ENCODE assay signal across 18 cellular contexts in genomic region chr2:217387776-217388381, GRCh38.
DNase-seq lines count a peak whose midpoint lies in the region; ATAC-seq and TF ChIP-seq lines count a peak whose summit lies in the region.
"Had no signal": no experiment of that assay in that cellular context is flagged by ENCODE, and none has a peak within 500 bp of the region (broad histone marks: within the 10 kb centered on the region; RNA-seq: fewer than 3 reads in every experiment).

No MANE protein-coding gene starts in this region.

- no CpG with 5 or more reads among the region's 4 CpGs for WGBS in IMR-90 (ENCODE audit: extremely low coverage in 2 of 2, insufficient read length in 1 of 2), 2 experiments
- 58 to 72% methylated on average over 4 of the region's 4 CpGs for WGBS in heart right ventricle, 2 donors
- WGBS in psoas muscle, 3 donors = 34 to 55% (median 41%) methylated on average over 4 of the region's 4 CpGs
- 45 to 50% methylated on average over 4 of the region's 4 CpGs for WGBS in upper lobe of left lung, 2 donors

- intact Hi-C loops in IMR-90 (cut with micrococcal nuclease) = no loop called here
- intact Hi-C loops in heart right ventricle (cut with DNase I) = no loop called here
- intact Hi-C loops in psoas muscle (cut with DNase I) = no loop called here

- peak overlapping the region; percentile 46; the same call in 1 of the 2 replicates for H3K56ac ChIP-seq in IMR-90 (ENCODE audit: extremely low read depth, insufficient read depth, low read length)

- no peak for TF ChIP-seq CTCF in IMR-90 (conservative IDR thresholded peaks at IDR 0.05; ENCODE audit: low read depth, low read length)
- no peak for TF ChIP-seq CTCF in heart right ventricle (IDR thresholded peaks at IDR 0.05)
- TF ChIP-seq CTCF in psoas muscle (IDR thresholded peaks at IDR 0.05) = no peak
- no peak for TF ChIP-seq CTCF in upper lobe of left lung (IDR thresholded peaks at IDR 0.05)

- H3K18ac ChIP-seq in IMR-90 (ENCODE audit: low read depth, low read length) = peak overlapping the region; percentile 88

- DNase-seq in IMR-90 (no peak), NCI-H748 treated with DMSO at 0.1 percent for 48 hours (lab: John Stamatoyannopoulos, UW) (peak; percentile 13), heart right ventricle (peak; percentile 17 to 48), psoas muscle (no peak), upper lobe of left lung (no peak)
- DNase-seq: activated CD4-positive, alpha-beta T cell treated with anti-CD3 and anti-CD28 coated beads, Interleukin-2, amount 10 ng/mL, durations not matched to agents 7 days and 5 days; CD8-positive, alpha-beta T cell; effector CD8-positive, alpha-beta T cell; left lung; naive B cell; NCI-H1105; NCI-H2227 treated with DMSO at 0.1 percent for 48 hours; stimulated activated CD4-positive, alpha-beta T cell treated with anti-CD3 and anti-CD28 coated beads, Interleukin-4, amount 100 ng/mL, for 1 hour had no signal

- H3K4me3 ChIP-seq in IMR-90 (ENCODE audit: insufficient read depth, low read depth, low read length) (no peak overlapping the region), heart right ventricle (no peak overlapping the region), psoas muscle (no peak overlapping the region), upper lobe of left lung (no peak overlapping the region)
- H3K4me3 ChIP-seq: cardiac muscle cell, HAP-1, left lung had no signal

- peak overlapping the region; percentile 59 for H3K27ac ChIP-seq in IMR-90 (ENCODE audit: insufficient read depth, low read length)
- peak overlapping the region in 8 of 10 donors; percentile 7 to 83 (median 49) for H3K27ac ChIP-seq in heart right ventricle
- H3K27ac ChIP-seq in psoas muscle = peak overlapping the region; percentile 51
- H3K27ac ChIP-seq in upper lobe of left lung = no peak overlapping the region
- H3K27ac ChIP-seq: cardiac muscle cell, left lung had no signal

- peak overlapping the region; percentile 94 for H2BK20ac ChIP-seq in IMR-90 (ENCODE audit: low read depth, low read length)

- TF ChIP-seq POLR2A in IMR-90 (IDR thresholded peaks at IDR 0.05; ENCODE audit: low read depth, low read length) = no peak
- no peak for TF ChIP-seq POLR2A in upper lobe of left lung (IDR thresholded peaks at IDR 0.05)

- peak overlapping the region; percentile 18 for H2AK9ac ChIP-seq in IMR-90 (replicated peaks; ENCODE audit: low read depth, low read length, poor library complexity)

- H3K4me2 ChIP-seq in IMR-90 (ENCODE audit: low read depth, low read length) = no peak overlapping the region

- in situ Hi-C loops in IMR-90 (cut with MboI; ENCODE audit: low sequenced_read_pairs) = no loop called here

- H3K14ac ChIP-seq in IMR-90 (replicated peaks; ENCODE audit: low read depth, low read length) = peak overlapping the region; percentile 92

- H2BK15ac ChIP-seq in IMR-90 (ENCODE audit: low read depth, low read length) = peak overlapping the region; percentile 95

- H4K91ac ChIP-seq in IMR-90 (ENCODE audit: insufficient read depth, low read depth, low read length) = peak overlapping the region; percentile 91

- peak overlapping the region; percentile 69 for H2AFZ ChIP-seq in IMR-90 (replicated peaks; ENCODE audit: low read length, poor library complexity)

- CTCF ChIA-PET in IMR-90 (lab: Yijun Ruan, JAX) = no interaction called here

- ATAC-seq in IMR-90 (ENCODE audit: low read depth) (no peak), heart right ventricle (peak in 7 of 8 donors; percentile 56 to 84 (median 73)), psoas muscle (peak; percentile 56 to 90 (median 76)), HG02642 (IDR thresholded peaks at IDR 0.05; ENCODE audit: poor library complexity, unreplicated experiment) (no peak), upper lobe of left lung (ENCODE audit: low FRiP score in 2 of 2) (no peak), GM21381 (IDR thresholded peaks at IDR 0.05; ENCODE audit: unreplicated experiment) (no peak)
- ATAC-seq: activated naive CD4-positive, alpha-beta T cell treated with anti-CD3 and anti-CD28 coated beads, Interleukin-2, amount 50 U/mL, for 72 hours; CD8-positive, alpha-beta T cell; left lung had no signal

- H3K4me1 ChIP-seq in IMR-90 (ENCODE audit: control insufficient read depth, insufficient read depth, low read length) (peaks cover 18% of the 10 kb centered on the region), heart right ventricle (peaks cover 0 to 29% (median 4%) of the 10 kb centered on the region in 9 donors), psoas muscle (peaks cover 21% of the 10 kb centered on the region), upper lobe of left lung (no peaks in the 10 kb centered on the region)
- H3K4me1 ChIP-seq: HAP-1, left lung had no signal

- no peak for TF ChIP-seq RAD21 in IMR-90 (IDR thresholded peaks at IDR 0.05; ENCODE audit: low read length)

- dilution Hi-C loops in IMR-90 (cut with HindIII; ENCODE audit: low sequenced_read_pairs, unreplicated experiment) = no loop called here

- H2BK120ac ChIP-seq in IMR-90 (ENCODE audit: low read depth, low read length) = peak overlapping the region; percentile 98

- peak overlapping the region; percentile 79 for H3K23ac ChIP-seq in IMR-90 (ENCODE audit: low read depth, low read length)

- TF ChIP-seq EP300 in upper lobe of left lung (IDR thresholded peaks at IDR 0.05) = no peak

- peaks cover 11% of the 10 kb centered on the region for H3K9me1 ChIP-seq in IMR-90 (ENCODE audit: insufficient read depth, low read length)

- peak overlapping the region; percentile 14 for H2BK5ac ChIP-seq in IMR-90 (ENCODE audit: low read depth, low read length, poor library complexity, severe bottlenecking)

- H3K9ac ChIP-seq in IMR-90 (ENCODE audit: low read depth, low read length) = peak overlapping the region; percentile 44; the same call in 1 of the 2 replicates

- no peaks in the 10 kb centered on the region for H4K20me1 ChIP-seq in IMR-90 (ENCODE audit: insufficient read depth, low read length)

- peak overlapping the region; percentile 95 for H2AK5ac ChIP-seq in IMR-90 (ENCODE audit: low read depth, low read length)

- H3K4ac ChIP-seq in IMR-90 (ENCODE audit: low read depth, low read length) = peak overlapping the region; percentile 98

- peaks cover 4% of the 10 kb centered on the region; the same call in 1 of the 2 replicates for H3K9me3 ChIP-seq in IMR-90 (ENCODE audit: control insufficient read depth, insufficient read depth, low read length)
- peaks cover 0 to 17% (median 0%) of the 10 kb centered on the region in 11 donors for H3K9me3 ChIP-seq in heart right ventricle
- peaks cover 8% of the 10 kb centered on the region for H3K9me3 ChIP-seq in psoas muscle
- peaks cover 0 to 11% (median 5%) of the 10 kb centered on the region in 4 donors for H3K9me3 ChIP-seq in upper lobe of left lung

- POLR2A ChIA-PET in IMR-90 (lab: Charles Lee; ENCODE audit: unreplicated experiment) = interaction anchor here (0.6 to 0.7 kb wide), 2 partner anchors 692 to 880 kb away, joined by 4 to 9 read pairs; no protein-coding TSS in a partner anchor

- no peaks in the 10 kb centered on the region for H3K36me3 ChIP-seq in IMR-90 (ENCODE audit: control insufficient read depth, insufficient read depth, low read length)
- H3K36me3 ChIP-seq in heart right ventricle = no peaks in the 10 kb centered on the region
- H3K36me3 ChIP-seq in psoas muscle (ENCODE audit: insufficient read depth in 1 of 2, low read depth in 1 of 2) = no peaks in the 10 kb centered on the region
- H3K36me3 ChIP-seq in upper lobe of left lung = no peaks in the 10 kb centered on the region
- H3K36me3 ChIP-seq: cardiac muscle cell, HAP-1, left lung had no signal

- H3K79me1 ChIP-seq in IMR-90 (ENCODE audit: low read depth in 1 of 2, low read length in 2 of 2) = peaks cover under 1 to 10% of the 10 kb centered on the region in 2 experiments; a peak in 1 of 4 replicates

- H3K27me3 ChIP-seq in IMR-90 (ENCODE audit: control insufficient read depth, insufficient read depth, low read length) = no peaks in the 10 kb centered on the region
- H3K27me3 ChIP-seq in heart right ventricle = no peaks in the 10 kb centered on the region
- H3K27me3 ChIP-seq in psoas muscle (ENCODE audit: insufficient read depth in 3 of 3, low read length in 2 of 3) = no peaks in the 10 kb centered on the region
- H3K27me3 ChIP-seq in upper lobe of left lung = no peaks in the 10 kb centered on the region
- H3K27me3 ChIP-seq: cardiac muscle cell, left lung had no signal

- BruUV-seq in IMR-90 (replicated peaks; lab: Mats Ljungman, UMichigan) = no TSS peak

- H4K8ac ChIP-seq in IMR-90 (ENCODE audit: low read depth in 2 of 2, low read length in 2 of 2) = peak overlapping the region; percentile 82 to 87

- H4K5ac ChIP-seq in IMR-90 (ENCODE audit: low read depth, low read length) = peak overlapping the region; percentile 90

TF ChIP-seq in IMR-90, 13 proteins besides CTCF, POLR2A, EP300 and RAD21 (continues in another document):
- no peak for TF ChIP-seq SMC3 (IDR thresholded peaks at IDR 0.05; ENCODE audit: low read depth, low read length)
- TF ChIP-seq BHLHE40 (IDR thresholded peaks at IDR 0.05; ENCODE audit: low read depth, low read length) = no peak
- no peak for TF ChIP-seq MAZ (IDR thresholded peaks at IDR 0.05; ENCODE audit: borderline replicate concordance, low read depth, low read length)
- no peak for TF ChIP-seq FOS (IDR thresholded peaks at IDR 0.05; ENCODE audit: low read depth, low read length)
- TF ChIP-seq CHD1 (IDR thresholded peaks at IDR 0.05; ENCODE audit: low read depth, low read length) = no peak
- no peak for TF ChIP-seq MXI1 (IDR thresholded peaks at IDR 0.05; ENCODE audit: borderline replicate concordance, low read depth, low read length)
- TF ChIP-seq NFE2L2 (IDR thresholded peaks at IDR 0.05; ENCODE audit: low read depth, low read length) = no peak
- TF ChIP-seq RFX5 (IDR thresholded peaks at IDR 0.05; ENCODE audit: low read depth, low read length) = no peak
- TF ChIP-seq MAFK (IDR thresholded peaks at IDR 0.05; ENCODE audit: low read depth, low read length) = no peak
- no peak for TF ChIP-seq CEBPB (IDR thresholded peaks at IDR 0.05; ENCODE audit: low read depth, low read length)
- no peak for TF ChIP-seq RCOR1 (IDR thresholded peaks at IDR 0.05; ENCODE audit: insufficient replicate concordance, low read length)
- TF ChIP-seq USF2 (IDR thresholded peaks at IDR 0.05; ENCODE audit: low read depth, low read length) = no peak

Comparison
In these comparisons a context has a peak if more than half of its experiments do, and no peak if none do; other contexts are left out.
1. ATAC-seq: peak in heart right ventricle (7 of 8) and psoas muscle (4 of 4); none in IMR-90 (single experiment), HG02642 (single experiment), upper lobe of left lung (0 of 2) and GM21381 (single experiment).
2. DNase-seq: peak in NCI-H748 treated with DMSO at 0.1 percent for 48 hours (single experiment) and heart right ventricle (2 of 2); none in IMR-90 (single experiment), psoas muscle (0 of 2) and upper lobe of left lung (0 of 2).
3. H3K27ac ChIP-seq: peak in IMR-90 (single experiment), heart right ventricle (8 of 10) and psoas muscle (single experiment); none in upper lobe of left lung (0 of 4).